ENCODE assay signal across 8 cellular contexts in genomic region chr5:126339215-126339805, GRCh38.
DNase-seq lines count a peak whose midpoint lies in the region; ATAC-seq, FAIRE-seq and TF ChIP-seq lines count a peak whose summit lies in the region.

No MANE protein-coding gene starts in this region.

- no peaks in the 10 kb centered on the region for H3K79me2 ChIP-seq in PC-3 (ENCODE audit: low read length)

- intact Hi-C loops in PC-3 (cut with micrococcal nuclease): loop anchor here (1.0 to 10.0 kb wide), 4 partner anchors 105 to 927 kb away; partner anchors contain the start of gene ALDH7A1

- H4K20me1 ChIP-seq in PC-3 (ENCODE audit: low read length): no peaks in the 10 kb centered on the region

- H3K36me3 ChIP-seq in PC-3 (ENCODE audit: low read depth, low read length) (no peaks in the 10 kb centered on the region), right atrium auricular region (no peaks in the 10 kb centered on the region)

- no peak for TF ChIP-seq POLR2A in GM12892 (IDR thresholded peaks at IDR 0.05; ENCODE audit: low read depth, low read length)

- H3K9me3 ChIP-seq in PC-3 (ENCODE audit: low read length): no peaks in the 10 kb centered on the region
- H3K9me3 ChIP-seq in right atrium auricular region: no peaks in the 10 kb centered on the region

- ATAC-seq in HG03457 (IDR thresholded peaks at IDR 0.05; ENCODE audit: unreplicated experiment): peak; percentile 61
- ATAC-seq in PC-3: peak; percentile 48
- no peak for ATAC-seq in GM21786 (IDR thresholded peaks at IDR 0.05; ENCODE audit: unreplicated experiment)

- TF ChIP-seq CTCF in PC-3 (conservative IDR thresholded peaks at IDR 0.05; ENCODE audit: low read depth, low read length) (peak; percentile 88), right atrium auricular region (IDR thresholded peaks at IDR 0.05) (peak; percentile 70 to 86)

- POLR2A ChIA-PET in PC-3 (lab: Charles Lee; ENCODE audit: unreplicated experiment): interaction anchor here (0.5 kb wide), 1 partner anchor 1360 kb away, joined by 4 read pairs; no protein-coding TSS in a partner anchor

- DNase-seq in AML-193 (lab: John Stamatoyannopoulos, UW) (peak; percentile 59 to 61), GM12892 (ENCODE audit: insufficient read length) (peak; percentile 22), PC-3 (peak; percentile 82), amniotic stem cell (lab: John Stamatoyannopoulos, UW) (peak; percentile 64), right atrium auricular region (ENCODE audit: low spot score) (no peak)
- DNase-seq in stimulated activated CD4-positive, alpha-beta T cell treated with anti-CD3 and anti-CD28 coated beads, Interleukin-1b, Interleukin-23, amount 100 ng/mL, for 48 hours: peak; percentile 21

- peak overlapping the region; percentile 33; the same call in 1 of the 2 replicates for H3K4me2 ChIP-seq in PC-3 (ENCODE audit: low read length)

- peak; percentile 85 for FAIRE-seq in GM12892 (lab: Jason Lieb, UNC)

- H3K4me3 ChIP-seq in PC-3 (ENCODE audit: low read length) (no peak overlapping the region), right atrium auricular region (no peak overlapping the region)

- H3K9ac ChIP-seq in PC-3 (ENCODE audit: low read length): no peak overlapping the region

- H2AFZ ChIP-seq in PC-3 (ENCODE audit: low read length): peak overlapping the region; percentile 65

- H3K9me2 ChIP-seq in PC-3 (replicated peaks; ENCODE audit: low read length): no peaks in the 10 kb centered on the region

- no peaks in the 10 kb centered on the region for H3F3A ChIP-seq in PC-3 (ENCODE audit: low read length, unreplicated experiment)

- no TSS peak for BruUV-seq in PC-3 (replicated peaks; lab: Mats Ljungman, UMichigan)

- H3K27me3 ChIP-seq in PC-3 (ENCODE audit: low read length): no peaks in the 10 kb centered on the region
- no peaks in the 10 kb centered on the region for H3K27me3 ChIP-seq in right atrium auricular region

- CTCF ChIA-PET in PC-3 (lab: Charles Lee): interaction anchor here (0.6 to 2.5 kb wide), 2 partner anchors 200 to 441 kb away, joined by 5 to 16 read pairs; no protein-coding TSS in a partner anchor

- H3K4me1 ChIP-seq in PC-3 (ENCODE audit: insufficient read depth, low read length) (peaks cover 34% of the 10 kb centered on the region), right atrium auricular region (no peaks in the 10 kb centered on the region)

- H3K27ac ChIP-seq in PC-3 (ENCODE audit: low read length) (no peak overlapping the region), right atrium auricular region (no peak overlapping the region)
